Comparison of ENCODE assay signal across 8 cellular contexts in the genomic region with DNA sequence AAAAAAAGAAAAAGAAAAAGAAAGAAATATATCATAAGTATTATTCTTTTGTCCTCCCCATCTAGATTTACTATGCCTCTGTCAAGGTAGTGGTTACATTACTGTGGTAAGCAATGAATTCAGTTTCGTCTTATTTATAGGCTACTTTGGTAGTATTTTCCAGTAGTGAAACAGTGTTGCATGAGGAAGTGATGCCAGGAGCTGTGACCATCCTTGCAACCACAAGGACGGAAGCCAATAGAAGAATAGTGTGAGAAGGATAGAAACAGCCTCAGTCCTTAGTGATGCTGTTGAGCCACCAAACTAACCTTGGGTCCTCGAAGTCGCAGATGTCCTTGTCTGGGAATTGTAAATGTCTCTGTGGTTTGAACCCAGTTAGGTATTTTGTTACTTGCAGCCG.
DNase-seq lines count a peak whose midpoint lies in the region; ATAC-seq and TF ChIP-seq lines count a peak whose summit lies in the region.

No MANE protein-coding gene starts in this region.

- H2AFZ ChIP-seq in OCI-LY3 (ENCODE audit: low read depth, low read length) = no peak overlapping the region

- no peak overlapping the region for H3K4me3 ChIP-seq in OCI-LY3 (ENCODE audit: low read length)
- H3K4me3 ChIP-seq in upper lobe of right lung = no peak overlapping the region
- H3K4me3 ChIP-seq in stomach = no peak overlapping the region

- intact Hi-C loops in upper lobe of right lung (cut with DNase I) (no loop called here), stomach (cut with DNase I; ENCODE audit: low total_unique reads) (no loop called here)

- no peaks in the 10 kb centered on the region for H3K9me3 Mint-ChIP-seq in activated naive CD8-positive, alpha-beta T cell (ENCODE audit: low read depth)
- H3K9me3 Mint-ChIP-seq in activated naive CD8-positive, alpha-beta T cell treated with anti-CD3 and anti-CD28 coated beads for 36 hours = no peaks in the 10 kb centered on the region

- TF ChIP-seq POLR2A in stomach (IDR thresholded peaks at IDR 0.05) = no peak

- H3K4me2 ChIP-seq in OCI-LY3 (ENCODE audit: low read length) = peak overlapping the region; percentile 9; the same call in 1 of the 2 replicates

- H3K9me3 ChIP-seq in OCI-LY3 (ENCODE audit: insufficient read depth, low read length) (no peaks in the 10 kb centered on the region), upper lobe of right lung (no peaks in the 10 kb centered on the region), stomach (no peaks in the 10 kb centered on the region)

- TF ChIP-seq CTCF in OCI-LY3 (IDR thresholded peaks at IDR 0.05; ENCODE audit: low read depth, low read length) = no peak
- TF ChIP-seq CTCF in upper lobe of right lung (IDR thresholded peaks at IDR 0.05) = no peak
- TF ChIP-seq CTCF in stomach (IDR thresholded peaks at IDR 0.05) = no peak

- peaks cover 46% of the 10 kb centered on the region for H3K4me1 Mint-ChIP-seq in activated naive CD8-positive, alpha-beta T cell (ENCODE audit: low read depth)
- H3K4me1 Mint-ChIP-seq in activated naive CD8-positive, alpha-beta T cell treated with anti-CD3 and anti-CD28 coated beads for 36 hours = peaks cover 40% of the 10 kb centered on the region

- ATAC-seq in HG02973 (IDR thresholded peaks at IDR 0.05; ENCODE audit: unreplicated experiment) (peak; percentile 69), upper lobe of right lung (peak; percentile 38)

- 69 to 94% (median 86%) methylated on average over 5 of the region's 5 CpGs for WGBS in stomach, 5 donors

- peaks cover 2% of the 10 kb centered on the region for H3K27me3 Mint-ChIP-seq in activated naive CD8-positive, alpha-beta T cell
- H3K27me3 Mint-ChIP-seq in activated naive CD8-positive, alpha-beta T cell treated with anti-CD3 and anti-CD28 coated beads for 36 hours = no peaks in the 10 kb centered on the region

- no peak overlapping the region for H3K4me3 Mint-ChIP-seq in activated naive CD8-positive, alpha-beta T cell
- H3K4me3 Mint-ChIP-seq in activated naive CD8-positive, alpha-beta T cell treated with anti-CD3 and anti-CD28 coated beads for 36 hours = no peak overlapping the region

- no peak for TF ChIP-seq EP300 in stomach (IDR thresholded peaks at IDR 0.05)

- H3K79me2 ChIP-seq in OCI-LY3 (ENCODE audit: low read length) = no peaks in the 10 kb centered on the region

- H3K36me3 ChIP-seq in OCI-LY3 (replicated peaks; ENCODE audit: low read depth, low read length) = no peaks in the 10 kb centered on the region
- H3K36me3 ChIP-seq in upper lobe of right lung = peaks cover 8% of the 10 kb centered on the region
- H3K36me3 ChIP-seq in stomach = peaks cover 0 to 13% (median 8%) of the 10 kb centered on the region in 4 donors

- H3K9ac ChIP-seq in OCI-LY3 (ENCODE audit: low read length) = no peak overlapping the region

- peaks cover 24% of the 10 kb centered on the region for H3K27me3 ChIP-seq in OCI-LY3 (ENCODE audit: low read depth, low read length)
- H3K27me3 ChIP-seq in upper lobe of right lung = no peaks in the 10 kb centered on the region
- H3K27me3 ChIP-seq in stomach = no peaks in the 10 kb centered on the region

- peaks cover 11% of the 10 kb centered on the region; the same call in 1 of the 2 replicates for H4K20me1 ChIP-seq in OCI-LY3 (ENCODE audit: insufficient read depth, low read length)

- no peak overlapping the region for H3K27ac ChIP-seq in OCI-LY3 (ENCODE audit: low read length)
- H3K27ac ChIP-seq in upper lobe of right lung = no peak overlapping the region
- H3K27ac ChIP-seq in stomach = peak overlapping the region in 1 of 5 donors; percentile 35

- DNase-seq in activated naive CD8-positive, alpha-beta T cell treated with anti-CD3 and anti-CD28 coated beads for 36 hours = no peak
- DNase-seq in upper lobe of right lung (no peak), NCI-H526 treated with DMSO at 0.1 percent for 48 hours (lab: John Stamatoyannopoulos, UW) (no peak), stomach (no peak), NCI-H1694 (lab: John Stamatoyannopoulos, UW) (no peak)

- H3K36me3 Mint-ChIP-seq in activated naive CD8-positive, alpha-beta T cell = peaks cover 5% of the 10 kb centered on the region
- peaks cover 9% of the 10 kb centered on the region for H3K36me3 Mint-ChIP-seq in activated naive CD8-positive, alpha-beta T cell treated with anti-CD3 and anti-CD28 coated beads for 36 hours

- H3K4me1 ChIP-seq in OCI-LY3 (ENCODE audit: low read length) (peaks cover 54% of the 10 kb centered on the region), upper lobe of right lung (peaks cover 11% of the 10 kb centered on the region), stomach (peaks cover 0 to 21% (median 8%) of the 10 kb centered on the region in 4 donors)

- peak overlapping the region; percentile 8 for H3K27ac Mint-ChIP-seq in activated naive CD8-positive, alpha-beta T cell
- no peak overlapping the region for H3K27ac Mint-ChIP-seq in activated naive CD8-positive, alpha-beta T cell treated with anti-CD3 and anti-CD28 coated beads for 36 hours
